In the genomic region with DNA sequence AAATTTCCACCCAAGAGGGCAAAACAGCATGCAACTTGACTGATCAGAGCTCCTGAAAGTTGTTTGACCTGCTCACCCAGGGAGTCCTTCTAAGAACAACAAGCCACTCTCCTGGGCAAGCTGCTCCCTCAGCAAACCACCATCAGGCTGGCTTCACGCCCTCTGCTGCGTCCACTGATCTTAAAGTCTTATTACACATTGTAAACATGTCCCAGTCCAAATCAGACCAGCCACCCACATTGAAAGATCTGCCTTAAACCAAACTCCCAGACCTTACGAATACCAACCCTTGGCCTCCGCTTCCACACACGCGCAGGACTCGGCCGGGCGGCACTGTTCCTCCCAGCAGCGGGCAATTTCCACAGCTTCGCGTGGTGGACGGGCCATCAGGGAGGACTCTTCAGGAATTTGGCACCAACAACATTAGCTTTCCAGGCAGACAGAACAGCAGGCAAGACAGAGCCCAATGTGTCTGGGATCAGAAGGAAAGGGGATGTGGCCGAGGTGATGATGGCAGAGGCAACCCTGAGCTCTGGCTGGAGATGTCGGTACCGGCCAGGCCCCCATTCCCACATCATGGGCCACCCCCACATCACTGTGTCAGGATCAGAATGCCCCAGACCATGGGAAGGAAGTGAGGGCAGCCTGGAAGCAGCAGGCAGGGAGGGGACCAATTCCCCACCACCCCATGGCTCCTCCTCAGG, we compare ENCODE assay signal across 12 cellular contexts. TPM values are rescaled to one million over a fixed set of nuclear protein-coding genes. Genes with fewer than 3 reads are reported as not detected.
A peak's percentile ranks its signal among the peaks of the same experiment; 100 is the strongest.
DNase-seq lines count a peak whose midpoint lies in the region; ATAC-seq and TF ChIP-seq lines count a peak whose summit lies in the region.
"Had no signal": no experiment of that assay in that cellular context is flagged by ENCODE, and none has a peak within 500 bp of the region (broad histone marks: within the 10 kb centered on the region; RNA-seq: fewer than 3 reads in every experiment).

No MANE protein-coding gene starts in this region.

- TF ChIP-seq CTCF in lung (IDR thresholded peaks at IDR 0.05; ENCODE audit: control extremely low read depth, extremely low read depth) = no peak
- TF ChIP-seq CTCF in testis (IDR thresholded peaks at IDR 0.05) = no peak
- TF ChIP-seq CTCF in GM10266 (IDR thresholded peaks at IDR 0.05; ENCODE audit: control insufficient read depth, insufficient read depth, low read depth, missing control alignments) = no peak

- no peak for DNase-seq in activated T-cell treated with anti-CD3 and anti-CD28 coated beads, Interleukin-2, amount 50 U/mL, for 4 hours
- DNase-seq in activated T-cell treated with anti-CD3 and anti-CD28 coated beads for 4 hours = no peak
- DNase-seq in activated T-helper 1 cell treated with anti-CD3 and anti-CD28 coated beads, Interleukin-12 subunit alpha, Interleukin-12 subunit beta, Interleukin-2, Interleukin-4 antibody, amounts not matched to agents 30 ng/mL and 10 ng/mL and 1 ng/mL, durations not matched to agents 14 hours and 24 hours and 36 hours (ENCODE audit: low spot score) = no peak
- peak; percentile 67 for DNase-seq in lung (ENCODE audit: low spot score)
- DNase-seq in testis = peak; percentile 34
- no peak for DNase-seq in NCI-H1417 (lab: John Stamatoyannopoulos, UW)
- no peak for DNase-seq in GM10266 (ENCODE audit: extremely low spot score)
- DNase-seq in NCI-H2196 treated with DMSO at 0.1 percent for 48 hours (lab: John Stamatoyannopoulos, UW; ENCODE audit: unreplicated experiment) = no peak
- DNase-seq: activated CD8-positive, alpha-beta memory T cell treated with anti-CD3 and anti-CD28 coated beads, Interleukin-2, amount 50 U/mL, for 4 hours; NCI-H146; SW 1271 had no signal

- ATAC-seq in activated T-cell treated with anti-CD3 and anti-CD28 coated beads, Interleukin-2, amount 50 U/mL, for 4 hours = no peak
- ATAC-seq in lung (ENCODE audit: insufficient read depth, low FRiP score) = peak; percentile 16

- H3K4me3 ChIP-seq in lung (no peak overlapping the region), testis (no peak overlapping the region)
- H3K4me3 ChIP-seq: heart left ventricle had no signal

- H3K36me3 Mint-ChIP-seq in activated T-cell treated with anti-CD3 and anti-CD28 coated beads, Interleukin-2, amount 50 U/mL, for 4 hours (ENCODE audit: insufficient read depth) = peaks cover 24% of the 10 kb centered on the region
- peaks cover 44% of the 10 kb centered on the region for H3K36me3 Mint-ChIP-seq in activated T-helper 1 cell treated with anti-CD3 and anti-CD28 coated beads, Interleukin-12 subunit alpha, Interleukin-12 subunit beta, Interleukin-2, Interleukin-4 antibody, amounts not matched to agents 30 ng/mL and 10 ng/mL and 1 ng/mL, durations not matched to agents 14 hours and 24 hours and 36 hours (ENCODE audit: low read depth)

- H3K27me3 ChIP-seq in lung (ENCODE audit: control insufficient read depth, insufficient read depth) (no peaks in the 10 kb centered on the region), testis (no peaks in the 10 kb centered on the region)
- H3K27me3 ChIP-seq: heart left ventricle had no signal

- peak overlapping the region; percentile 91 for H3K27ac Mint-ChIP-seq in activated T-helper 1 cell treated with anti-CD3 and anti-CD28 coated beads, Interleukin-12 subunit alpha, Interleukin-12 subunit beta, Interleukin-2, Interleukin-4 antibody, amounts not matched to agents 30 ng/mL and 10 ng/mL and 1 ng/mL, durations not matched to agents 14 hours and 24 hours and 36 hours

- no peaks in the 10 kb centered on the region for H3K9me3 Mint-ChIP-seq in activated T-cell treated with anti-CD3 and anti-CD28 coated beads, Interleukin-2, amount 50 U/mL, for 4 hours
- H3K9me3 Mint-ChIP-seq in activated T-helper 1 cell treated with anti-CD3 and anti-CD28 coated beads, Interleukin-12 subunit alpha, Interleukin-12 subunit beta, Interleukin-2, Interleukin-4 antibody, amounts not matched to agents 30 ng/mL and 10 ng/mL and 1 ng/mL, durations not matched to agents 14 hours and 24 hours and 36 hours = no peaks in the 10 kb centered on the region

- H3K27me3 Mint-ChIP-seq in activated T-cell treated with anti-CD3 and anti-CD28 coated beads, Interleukin-2, amount 50 U/mL, for 4 hours (ENCODE audit: low read depth) = no peaks in the 10 kb centered on the region
- no peaks in the 10 kb centered on the region for H3K27me3 Mint-ChIP-seq in activated T-helper 1 cell treated with anti-CD3 and anti-CD28 coated beads, Interleukin-12 subunit alpha, Interleukin-12 subunit beta, Interleukin-2, Interleukin-4 antibody, amounts not matched to agents 30 ng/mL and 10 ng/mL and 1 ng/mL, durations not matched to agents 14 hours and 24 hours and 36 hours (ENCODE audit: insufficient read depth)

- peaks cover 95% of the 10 kb centered on the region for H3K4me1 Mint-ChIP-seq in activated T-cell treated with anti-CD3 and anti-CD28 coated beads, Interleukin-2, amount 50 U/mL, for 4 hours (ENCODE audit: low read depth)
- peaks cover 82% of the 10 kb centered on the region for H3K4me1 Mint-ChIP-seq in activated T-helper 1 cell treated with anti-CD3 and anti-CD28 coated beads, Interleukin-12 subunit alpha, Interleukin-12 subunit beta, Interleukin-2, Interleukin-4 antibody, amounts not matched to agents 30 ng/mL and 10 ng/mL and 1 ng/mL, durations not matched to agents 14 hours and 24 hours and 36 hours (ENCODE audit: low read depth)

- peak overlapping the region; percentile 52 for H3K4me3 Mint-ChIP-seq in activated T-cell treated with anti-CD3 and anti-CD28 coated beads, Interleukin-2, amount 50 U/mL, for 4 hours
- H3K4me3 Mint-ChIP-seq in activated T-helper 1 cell treated with anti-CD3 and anti-CD28 coated beads, Interleukin-12 subunit alpha, Interleukin-12 subunit beta, Interleukin-2, Interleukin-4 antibody, amounts not matched to agents 30 ng/mL and 10 ng/mL and 1 ng/mL, durations not matched to agents 14 hours and 24 hours and 36 hours = peak overlapping the region; percentile 61

- no peak for TF ChIP-seq POLR2A in testis (IDR thresholded peaks at IDR 0.05)

- 71 to 92% methylated on average over 16 of the region's 16 CpGs for WGBS in lung, 2 donors
- 60 to 68% methylated on average over 16 of the region's 16 CpGs for WGBS in testis, 2 donors

- H3K36me3 ChIP-seq in lung (ENCODE audit: control insufficient read depth in 2 of 2, insufficient read depth in 2 of 2, low read length in 2 of 2) (peaks cover 0 to 3% of the 10 kb centered on the region in 2 donors), testis (ENCODE audit: low read depth, missing control alignments) (no peaks in the 10 kb centered on the region)
- H3K36me3 ChIP-seq: heart left ventricle had no signal

- intact Hi-C loops in activated T-helper 1 cell treated with anti-CD3 and anti-CD28 coated beads, Interleukin-12 subunit alpha, Interleukin-12 subunit beta, Interleukin-2, Interleukin-4 antibody, amounts not matched to agents 30 ng/mL and 10 ng/mL and 1 ng/mL, durations not matched to agents 14 hours and 24 hours and 36 hours (cut with micrococcal nuclease) = loop anchor here (1.0 to 2.0 kb wide), 2 partner anchors 7 to 16 kb away; no protein-coding TSS in a partner anchor
- intact Hi-C loops in testis (cut with DNase I; ENCODE audit: low total_unique reads) = no loop called here

- H3K9me3 ChIP-seq in lung (ENCODE audit: control insufficient read depth in 2 of 2, insufficient read depth in 1 of 2, low read length in 1 of 2) (no peaks in the 10 kb centered on the region), testis (no peaks in the 10 kb centered on the region)
- H3K9me3 ChIP-seq: heart left ventricle had no signal

- H3K27ac ChIP-seq in lung (ENCODE audit: low read depth in 1 of 2, low read length in 1 of 2) = peak overlapping the region in 1 of 2 donors; percentile 62
- H3K27ac ChIP-seq in testis = no peak overlapping the region

- H3K4me1 ChIP-seq in lung (ENCODE audit: control insufficient read depth in 2 of 2, insufficient read depth in 2 of 2, low read length in 2 of 2) (peaks cover 0 to 33% of the 10 kb centered on the region in 2 donors), testis (peaks cover 20% of the 10 kb centered on the region)

RNA-seq across cellular contexts. Expression of a gene that starts 56.8 kb away (rescaled TPM):
- 100 to 1,000 TPM; 248 to 348 (median 344) TPM for total RNA-seq in activated T-cell treated with anti-CD3 and anti-CD28 coated beads, Interleukin-2, amount 50 U/mL, for 4 hours
- total RNA-seq in activated T-helper 1 cell treated with anti-CD3 and anti-CD28 coated beads, Interleukin-12 subunit alpha, Interleukin-12 subunit beta, Interleukin-2, Interleukin-4 antibody, amounts not matched to agents 30 ng/mL and 10 ng/mL and 1 ng/mL, durations not matched to agents 14 hours and 24 hours and 36 hours = 388 and 411 TPM in 2 replicates
- 10 to 100 TPM; 26.2 to 61.5 TPM for total RNA-seq in lung
- polyA plus RNA-seq in lung = 10 to 100 TPM in 1 of 2 donors, 1 to 10 TPM in 1; 6.7 to 31.9 TPM
- 10 to 100 TPM; 38.7 to 53.1 TPM for total RNA-seq in testis
- 26.2 TPM for polyA plus RNA-seq in testis (ENCODE audit: insufficient read depth, low read depth, low replicate concordance)

Comparison
In these comparisons a context has a peak if more than half of its experiments do, and no peak if none do; other contexts are left out.
1. DNase-seq: peak in lung (single experiment) and testis (single experiment); none in activated T-cell treated with anti-CD3 and anti-CD28 coated beads, Interleukin-2, amount 50 U/mL, for 4 hours (single experiment), activated T-cell treated with anti-CD3 and anti-CD28 coated beads for 4 hours (single experiment), activated T-helper 1 cell treated with anti-CD3 and anti-CD28 coated beads, Interleukin-12 subunit alpha, Interleukin-12 subunit beta, Interleukin-2, Interleukin-4 antibody, amounts not matched to agents 30 ng/mL and 10 ng/mL and 1 ng/mL, durations not matched to agents 14 hours and 24 hours and 36 hours (single experiment), NCI-H1417 (0 of 3), GM10266 (single experiment) and NCI-H2196 treated with DMSO at 0.1 percent for 48 hours (single experiment).